In genomic region chr2:147076634-147077033, GRCh38 we compare ENCODE assay signal across 21 cellular contexts.
A peak's percentile ranks its signal among the peaks of the same experiment; 100 is the strongest.
DNase-seq lines count a peak whose midpoint lies in the region; ATAC-seq, FAIRE-seq and TF ChIP-seq lines count a peak whose summit lies in the region.
"Had no signal": no experiment of that assay in that cellular context is flagged by ENCODE, and none has a peak within 500 bp of the region (broad histone marks: within the 10 kb centered on the region; RNA-seq: fewer than 3 reads in every experiment).

No MANE protein-coding gene starts in this region.

- CTCF ChIA-PET in activated naive CD4-positive, alpha-beta T cell treated with anti-CD3 and anti-CD28 coated beads for 36 hours (lab: Charles Lee): no interaction called here

- H3K36me3 ChIP-seq in bronchial epithelial cell (ENCODE audit: control insufficient read depth, insufficient read depth, low read length): no peaks in the 10 kb centered on the region
- H3K36me3 ChIP-seq: heart right ventricle, neural progenitor cell, right atrium auricular region, stomach had no signal

- no peak overlapping the region for H3K4me3 Mint-ChIP-seq in activated naive CD4-positive, alpha-beta T cell treated with anti-CD3 and anti-CD28 coated beads for 36 hours
- H3K4me3 Mint-ChIP-seq: CD4-positive, alpha-beta memory T cell; H9; mesothelial cell of epicardium; neural progenitor cell had no signal

- intact Hi-C loops in activated naive CD4-positive, alpha-beta T cell treated with anti-CD3 and anti-CD28 coated beads for 36 hours (cut with micrococcal nuclease): no loop called here

- ATAC-seq in HG02852 (IDR thresholded peaks at IDR 0.05; ENCODE audit: unreplicated experiment) (no peak), HG03442 (IDR thresholded peaks at IDR 0.05; ENCODE audit: unreplicated experiment) (no peak)
- ATAC-seq: heart right ventricle had no signal

- no peaks in the 10 kb centered on the region for H3K27me3 ChIP-seq in bronchial epithelial cell (ENCODE audit: control insufficient read depth, insufficient read depth, low read length)
- H3K27me3 ChIP-seq: heart right ventricle, neural progenitor cell, right atrium auricular region, stomach had no signal

- peak; percentile 65 for DNase-seq in AG20443 (ENCODE audit: low spot score)
- peak; percentile 10 for DNase-seq in M059J (ENCODE audit: low read depth)
- peak; percentile 74 for DNase-seq in bronchial epithelial cell (ENCODE audit: low read depth)
- DNase-seq in kidney tubule cell (ENCODE audit: low spot score): peak; percentile 49
- no peak for DNase-seq in activated naive CD4-positive, alpha-beta T cell treated with anti-CD3 and anti-CD28 coated beads for 36 hours
- DNase-seq in RCC 7860 (ENCODE audit: low spot score): no peak
- DNase-seq: amygdala; CD4-positive, alpha-beta memory T cell; H9; heart right ventricle; Karpas-422; NCI-H146; NCI-H345; stomach had no signal

- H3K27ac Mint-ChIP-seq in activated naive CD4-positive, alpha-beta T cell treated with anti-CD3 and anti-CD28 coated beads for 36 hours: no peak overlapping the region
- H3K27ac Mint-ChIP-seq: activated T-helper 2 cell treated with anti-CD3 and anti-CD28 coated beads, Interferon-gamma antibody, Interleukin-2, Interleukin-4, amounts not matched to agents 10 μg/mL and 5 μg/mL and 100 μg/mL, durations not matched to agents 14 hours and 24 hours and 36 hours; CD4-positive, alpha-beta memory T cell; H9; mesothelial cell of epicardium; neural progenitor cell had no signal

- H3K27me3 Mint-ChIP-seq in activated naive CD4-positive, alpha-beta T cell treated with anti-CD3 and anti-CD28 coated beads for 36 hours (ENCODE audit: low read depth): peaks cover 14% of the 10 kb centered on the region

- no peaks in the 10 kb centered on the region for H3K4me1 Mint-ChIP-seq in activated naive CD4-positive, alpha-beta T cell treated with anti-CD3 and anti-CD28 coated beads for 36 hours (ENCODE audit: low read depth)
- H3K4me1 Mint-ChIP-seq: CD4-positive, alpha-beta memory T cell; H9; mesothelial cell of epicardium; neural progenitor cell had no signal

- FAIRE-seq in bronchial epithelial cell (lab: Jason Lieb, UNC) (no peak), RCC 7860 (lab: Jason Lieb, UNC) (no peak)

- no peak for TF ChIP-seq CTCF in bronchial epithelial cell (IDR thresholded peaks at IDR 0.05; ENCODE audit: insufficient read depth, low read length, severe bottlenecking)

- H3K4me3 ChIP-seq in bronchial epithelial cell (ENCODE audit: low read depth, low read length): no peak overlapping the region
- H3K4me3 ChIP-seq: coronary artery, heart right ventricle, neural progenitor cell, right atrium auricular region, stomach had no signal

- H3K9me3 Mint-ChIP-seq in activated naive CD4-positive, alpha-beta T cell treated with anti-CD3 and anti-CD28 coated beads for 36 hours: no peaks in the 10 kb centered on the region
- H3K9me3 Mint-ChIP-seq: activated T-helper 2 cell treated with anti-CD3 and anti-CD28 coated beads, Interferon-gamma antibody, Interleukin-2, Interleukin-4, amounts not matched to agents 10 μg/mL and 5 μg/mL and 100 μg/mL, durations not matched to agents 14 hours and 24 hours and 36 hours; CD4-positive, alpha-beta memory T cell; H9; neural progenitor cell had no signal

- no peaks in the 10 kb centered on the region for H3K36me3 Mint-ChIP-seq in activated naive CD4-positive, alpha-beta T cell treated with anti-CD3 and anti-CD28 coated beads for 36 hours (ENCODE audit: low read depth)
- H3K36me3 Mint-ChIP-seq: CD4-positive, alpha-beta memory T cell; mesothelial cell of epicardium; neural progenitor cell had no signal

Comparison
In these comparisons a context has a peak if more than half of its experiments do, and no peak if none do; other contexts are left out.
1. DNase-seq: peak in AG20443 (single experiment), M059J (single experiment), bronchial epithelial cell (single experiment) and kidney tubule cell (single experiment); none in activated naive CD4-positive, alpha-beta T cell treated with anti-CD3 and anti-CD28 coated beads for 36 hours (single experiment) and RCC 7860 (single experiment).